In genomic region chr1:51622455-51622913, GRCh38 we compare ENCODE assay signal across 9 cellular contexts. TPM values are rescaled to one million over a fixed set of nuclear protein-coding genes. Genes with fewer than 3 reads are reported as not detected.
A peak's percentile ranks its signal among the peaks of the same experiment; 100 is the strongest.
DNase-seq lines count a peak whose midpoint lies in the region; ATAC-seq, FAIRE-seq and TF ChIP-seq lines count a peak whose summit lies in the region.
"Had no signal": no experiment of that assay in that cellular context is flagged by ENCODE, and none has a peak within 500 bp of the region (broad histone marks: within the 10 kb centered on the region; RNA-seq: fewer than 3 reads in every experiment).

No MANE protein-coding gene starts in this region.

- DNase-seq in DMS79 treated with DMSO at 0.1 percent for 48 hours (lab: John Stamatoyannopoulos, UW) (peak; percentile 85), M059J (ENCODE audit: low read depth) (peak; percentile 92), glomerular visceral epithelial cell (ENCODE audit: extremely low spot score) (peak; percentile 95), stromal cell of bone marrow (ENCODE audit: low read depth) (peak; percentile 34), kidney (no peak), NCI-H526 treated with DMSO at 0.1 percent for 48 hours (lab: John Stamatoyannopoulos, UW) (no peak)
- DNase-seq in stimulated activated CD8-positive, alpha-beta memory T cell treated with anti-CD3 and anti-CD28 coated beads, Interleukin-4, amount 100 ng/mL, for 48 hours = no peak

- FAIRE-seq in kidney (lab: Jason Lieb, UNC) = no peak

- no peaks in the 10 kb centered on the region for H3K36me3 ChIP-seq in kidney (ENCODE audit: control insufficient read depth in 1 of 2, insufficient read depth in 2 of 2, low read length in 2 of 2)

- ATAC-seq in SK-N-SH treated with all-trans-retinoic acid at 6 μM for 48 hours = peak; percentile 67

- no peak overlapping the region for H3K4me3 ChIP-seq in kidney (ENCODE audit: low read length in 2 of 2)
- H3K4me3 ChIP-seq: dorsolateral prefrontal cortex had no signal

- intact Hi-C loops in kidney (cut with DNase I) = no loop called here

- peak overlapping the region in 1 of 2 donors; percentile 32 for H3K27ac ChIP-seq in kidney (ENCODE audit: low read depth in 2 of 2, low read length in 2 of 2)

- no peak overlapping the region for H3K9ac ChIP-seq in kidney (ENCODE audit: low read length in 2 of 2)

- peaks cover 18 to 30% of the 10 kb centered on the region in 2 donors for H3K4me1 ChIP-seq in kidney (ENCODE audit: control insufficient read depth in 1 of 2, insufficient read depth in 1 of 2, low read depth in 1 of 2, low read length in 2 of 2)

- no peak for TF ChIP-seq CTCF in kidney (IDR thresholded peaks at IDR 0.05; ENCODE audit: borderline replicate concordance, extremely low read depth, insufficient read depth)

- H3K9me3 ChIP-seq in kidney (ENCODE audit: control insufficient read depth in 1 of 2, low read length in 2 of 2) = no peaks in the 10 kb centered on the region

TF ChIP-seq in SK-N-SH treated with all-trans-retinoic acid at 6 μM for 48 hours, 23 proteins besides CTCF, POLR2A, EP300 and RAD21:
- TF ChIP-seq CSDC2 (CRISPR knock-in tag; IDR thresholded peaks at IDR 0.05) = 0 out of 2 replicates have a peak, but pooled peaks have one; percentile 48
- TF ChIP-seq ZFP3 (CRISPR knock-in tag; IDR thresholded peaks at IDR 0.05) = 0 out of 2 replicates have a peak, but pooled peaks have one; percentile 63
- no peak for TF ChIP-seq SNAI2 (CRISPR knock-in tag; IDR thresholded peaks at IDR 0.05)

RNA-seq across cellular contexts. Expression of gene OSBPL9, which starts 5.6 kb away (rescaled TPM):
- total RNA-seq in M059J (2014; rRNA removed; shearing (Covaris generic)) = 98.9 and 109 TPM in 2 replicates
- 76.6 TPM for total RNA-seq in kidney
- polyA plus RNA-seq in kidney (ENCODE audit: insufficient read depth, low read depth, low replicate concordance) = 73.2 TPM

Comparison
In these comparisons a context has a peak if more than half of its experiments do, and no peak if none do; other contexts are left out.
1. DNase-seq: peak in DMS79 treated with DMSO at 0.1 percent for 48 hours (single experiment), M059J (single experiment), glomerular visceral epithelial cell (single experiment) and stromal cell of bone marrow (single experiment); none in stimulated activated CD8-positive, alpha-beta memory T cell treated with anti-CD3 and anti-CD28 coated beads, Interleukin-4, amount 100 ng/mL, for 48 hours (single experiment), kidney (single experiment) and NCI-H526 treated with DMSO at 0.1 percent for 48 hours (single experiment).